Comparison of ENCODE assay signal across 15 cellular contexts in genomic region chr6:159540152-159540551, GRCh38.
DNase-seq lines count a peak whose midpoint lies in the region; ATAC-seq, FAIRE-seq and TF ChIP-seq lines count a peak whose summit lies in the region.
"Had no signal": no experiment of that assay in that cellular context is flagged by ENCODE, and none has a peak within 500 bp of the region (broad histone marks: within the 10 kb centered on the region; RNA-seq: fewer than 3 reads in every experiment).

No MANE protein-coding gene starts in this region.

- peaks cover 54% of the 10 kb centered on the region for H3K27me3 Mint-ChIP-seq in neural crest cell (ENCODE audit: low read depth)
- H3K27me3 Mint-ChIP-seq: activated naive CD8-positive, alpha-beta T cell treated with anti-CD3 and anti-CD28 coated beads, Interleukin-2, amount 10 ng/mL, durations not matched to agents 7 days and 5 days had no signal

- WGBS in K562 (ENCODE audit: insufficient coverage, low coverage, missing lambda C conversion rate) = under 1% methylated on average over 12 of the region's 12 CpGs

- H3K36me3 Mint-ChIP-seq in neural crest cell (ENCODE audit: low read depth) = no peaks in the 10 kb centered on the region
- H3K36me3 Mint-ChIP-seq: activated naive CD8-positive, alpha-beta T cell treated with anti-CD3 and anti-CD28 coated beads, Interleukin-2, amount 10 ng/mL, durations not matched to agents 7 days and 5 days; stimulated activated effector memory CD8-positive, alpha-beta T cell treated with anti-CD3 and anti-CD28 coated beads, Interleukin-12 subunit alpha, Interleukin-12 subunit beta, amount 100 ng/mL, for 72 hours had no signal

- peak; percentile 72 to 97 (median 78) for TF ChIP-seq CTCF in K562 (IDR thresholded peaks at IDR 0.05 in 2 of 3, conservative IDR thresholded peaks at IDR 0.05 in 1 of 3; ENCODE audit: insufficient read depth in 2 of 3, low read depth in 1 of 3, low read length in 3 of 3)
- peak; percentile 46 for TF ChIP-seq CTCF in neural crest cell (conservative IDR thresholded peaks at IDR 0.05)

- DNase-seq in DMS53 (lab: John Stamatoyannopoulos, UW) (peak; percentile 17), DMS53 treated with DMSO at 0.1 percent for 48 hours (lab: John Stamatoyannopoulos, UW; ENCODE audit: unreplicated experiment) (no peak), K562 (ENCODE audit: extremely low read depth in 1 of 4, low spot score in 3 of 4) (peak; percentile 55 to 64 (median 58)), neural crest cell (ENCODE audit: low read depth, low spot score) (peak; percentile 25), T-helper 2 cell (no peak)
- peak; percentile 28 for DNase-seq in Jurkat, Clone E6-1 (ENCODE audit: low read depth, low spot score)
- no peak for DNase-seq in activated CD8-positive, alpha-beta memory T cell treated with anti-CD3 and anti-CD28 coated beads for 24 hours
- DNase-seq: activated naive CD8-positive, alpha-beta T cell treated with anti-CD3 and anti-CD28 coated beads, Interleukin-2, amount 10 ng/mL, durations not matched to agents 7 days and 5 days; dermis blood vessel endothelial cell; head of caudate nucleus; NCI-H2029 treated with DMSO at 0.1 percent for 48 hours; Right ventricle myocardium superior had no signal

- in situ Hi-C loops in K562 (cut with MboI) = no loop called here

- no peak overlapping the region for H3K4me2 ChIP-seq in K562 (ENCODE audit: insufficient read depth, low read length)

- no peak overlapping the region for H3K9ac ChIP-seq in K562 (ENCODE audit: insufficient read depth in 1 of 2, low read depth in 2 of 2, low read length in 2 of 2)

- H3K9me3 ChIP-seq in K562 (replicated peaks; ENCODE audit: control insufficient read depth, insufficient read depth, low read depth, low read length) = no peaks in the 10 kb centered on the region

- H3K9me3 Mint-ChIP-seq in neural crest cell = no peaks in the 10 kb centered on the region
- H3K9me3 Mint-ChIP-seq: stimulated activated effector memory CD8-positive, alpha-beta T cell treated with anti-CD3 and anti-CD28 coated beads, Interleukin-12 subunit alpha, Interleukin-12 subunit beta, amount 100 ng/mL, for 72 hours had no signal

- ATAC-seq in K562 (peak; percentile 100), HG02970 (IDR thresholded peaks at IDR 0.05; ENCODE audit: low FRiP score, unreplicated experiment) (no peak)

- no peak overlapping the region for H3K27ac Mint-ChIP-seq in neural crest cell (ENCODE audit: unreplicated experiment)
- H3K27ac Mint-ChIP-seq: activated naive CD8-positive, alpha-beta T cell treated with anti-CD3 and anti-CD28 coated beads, Interleukin-2, amount 10 ng/mL, durations not matched to agents 7 days and 5 days; stimulated activated effector memory CD8-positive, alpha-beta T cell treated with anti-CD3 and anti-CD28 coated beads, Interleukin-12 subunit alpha, Interleukin-12 subunit beta, amount 100 ng/mL, for 72 hours had no signal

- peak in 1 of 2 experiments; percentile 34; a peak in 1 of 4 replicates for TF ChIP-seq RAD21 in K562 (CRISPR knock-in tag; conservative IDR thresholded peaks at IDR 0.05 in 1 of 2, IDR thresholded peaks at IDR 0.05 in 1 of 2)

- intact Hi-C loops in K562 (cut with micrococcal nuclease) = no loop called here

- TF ChIP-seq POLR2A in K562 (conservative IDR thresholded peaks at IDR 0.05) = no peak

- peaks cover 0 to 21% of the 10 kb centered on the region in 2 experiments; a peak in 3 of 5 replicates for H3K27me3 ChIP-seq in K562 (ENCODE audit: control insufficient read depth in 2 of 2, insufficient read depth in 2 of 2, low read length in 2 of 2)

- peak; percentile 84 for FAIRE-seq in K562 (lab: Jason Lieb, UNC)
- FAIRE-seq: G401.6 had no signal

- H3K27ac ChIP-seq in K562 (ENCODE audit: extremely low read depth, low read depth, low read length) = no peak overlapping the region

- H3K79me2 ChIP-seq in K562 (ENCODE audit: control insufficient read depth, insufficient read depth, low read length) = no peaks in the 10 kb centered on the region

- no peak overlapping the region for H3K4me3 Mint-ChIP-seq in neural crest cell
- H3K4me3 Mint-ChIP-seq: activated naive CD8-positive, alpha-beta T cell treated with anti-CD3 and anti-CD28 coated beads, Interleukin-2, amount 10 ng/mL, durations not matched to agents 7 days and 5 days; stimulated activated effector memory CD8-positive, alpha-beta T cell treated with anti-CD3 and anti-CD28 coated beads, Interleukin-12 subunit alpha, Interleukin-12 subunit beta, amount 100 ng/mL, for 72 hours had no signal

- TF ChIP-seq EP300 in K562 (IDR thresholded peaks at IDR 0.05; ENCODE audit: low read length) = no peak

- H3K4me3 ChIP-seq in Jurkat, Clone E6-1 (ENCODE audit: low read length) = no peak overlapping the region
- no peak overlapping the region for H3K4me3 ChIP-seq in K562

- H2AFZ ChIP-seq in K562 (ENCODE audit: low read depth, low read length) = no peak overlapping the region

- H4K20me1 ChIP-seq in K562 (replicated peaks; ENCODE audit: control insufficient read depth, insufficient read depth, low read length) = no peaks in the 10 kb centered on the region

- H3K4me1 Mint-ChIP-seq in neural crest cell = no peaks in the 10 kb centered on the region
- H3K4me1 Mint-ChIP-seq: activated naive CD8-positive, alpha-beta T cell treated with anti-CD3 and anti-CD28 coated beads, Interleukin-2, amount 10 ng/mL, durations not matched to agents 7 days and 5 days; stimulated activated effector memory CD8-positive, alpha-beta T cell treated with anti-CD3 and anti-CD28 coated beads, Interleukin-12 subunit alpha, Interleukin-12 subunit beta, amount 100 ng/mL, for 72 hours had no signal

- no peaks in the 10 kb centered on the region for H3K36me3 ChIP-seq in K562 (ENCODE audit: control insufficient read depth, insufficient read depth, low read length)

- H3K4me1 ChIP-seq in K562 (replicated peaks in 1 of 2; ENCODE audit: control insufficient read depth in 2 of 2, insufficient read depth in 2 of 2, low read length in 2 of 2) = no peaks in the 10 kb centered on the region

- no peaks in the 10 kb centered on the region for H3K9me1 ChIP-seq in K562 (ENCODE audit: control insufficient read depth, insufficient read depth, low read length)

- no TSS peak for BruUV-seq in K562 (replicated peaks; lab: Mats Ljungman, UMichigan)

- POLR2A ChIA-PET in K562 (lab: Yijun Ruan, JAX) = interaction anchor here (1.1 to 1.4 kb wide), 2 partner anchors 9 to 13 kb away, joined by 3 read pairs; no protein-coding TSS in a partner anchor

- CTCF ChIA-PET in K562 (lab: Yijun Ruan, JAX; ENCODE audit: low intra/inter-chr PET ratio) = no interaction called here

TF ChIP-seq in K562, 482 proteins besides CTCF, POLR2A, EP300 and RAD21 (continues in another document):
- TF ChIP-seq, protein P1, sequence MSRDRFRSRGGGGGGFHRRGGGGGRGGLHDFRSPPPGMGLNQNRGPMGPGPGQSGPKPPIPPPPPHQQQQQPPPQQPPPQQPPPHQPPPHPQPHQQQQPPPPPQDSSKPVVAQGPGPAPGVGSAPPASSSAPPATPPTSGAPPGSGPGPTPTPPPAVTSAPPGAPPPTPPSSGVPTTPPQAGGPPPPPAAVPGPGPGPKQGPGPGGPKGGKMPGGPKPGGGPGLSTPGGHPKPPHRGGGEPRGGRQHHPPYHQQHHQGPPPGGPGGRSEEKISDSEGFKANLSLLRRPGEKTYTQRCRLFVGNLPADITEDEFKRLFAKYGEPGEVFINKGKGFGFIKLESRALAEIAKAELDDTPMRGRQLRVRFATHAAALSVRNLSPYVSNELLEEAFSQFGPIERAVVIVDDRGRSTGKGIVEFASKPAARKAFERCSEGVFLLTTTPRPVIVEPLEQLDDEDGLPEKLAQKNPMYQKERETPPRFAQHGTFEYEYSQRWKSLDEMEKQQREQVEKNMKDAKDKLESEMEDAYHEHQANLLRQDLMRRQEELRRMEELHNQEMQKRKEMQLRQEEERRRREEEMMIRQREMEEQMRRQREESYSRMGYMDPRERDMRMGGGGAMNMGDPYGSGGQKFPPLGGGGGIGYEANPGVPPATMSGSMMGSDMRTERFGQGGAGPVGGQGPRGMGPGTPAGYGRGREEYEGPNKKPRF (IDR thresholded peaks at IDR 0.05; ENCODE audit: low read depth, low read length) = no peak
- TF ChIP-seq ZFX (CRISPR knock-in tag; IDR thresholded peaks at IDR 0.05) (no peak), CTCFL (IDR thresholded peaks at IDR 0.05; ENCODE audit: borderline replicate concordance, insufficient read depth, low read depth, low read length, poor library complexity, severe bottlenecking) (peak; percentile 19), YY1 (IDR thresholded peaks at IDR 0.05; ENCODE audit: borderline replicate concordance in 1 of 3, control insufficient read depth in 1 of 3, extremely low read depth in 1 of 3, insufficient read depth in 3 of 3, insufficient read length in 1 of 3, insufficient replicate concordance in 2 of 3, low read depth in 1 of 3, low read length in 2 of 3) (peak in 1 of 3 experiments; percentile 29), ZNF830 (CRISPR knock-in tag; IDR thresholded peaks at IDR 0.05) (no peak), ZBTB7A (IDR thresholded peaks at IDR 0.05; ENCODE audit: borderline replicate concordance, control insufficient read depth, low read depth, low read length) (peak; percentile 23; the same call in 1 of the 2 replicates), XRCC5 (IDR thresholded peaks at IDR 0.05; ENCODE audit: low read depth, low read length) (peak; percentile 64; the same call in 1 of the 2 replicates)

Comparison
In these comparisons a context has a peak if more than half of its experiments do, and no peak if none do; other contexts are left out.
1. DNase-seq: peak in DMS53 (single experiment), Jurkat, Clone E6-1 (single experiment), K562 (4 of 4) and neural crest cell (single experiment); none in DMS53 treated with DMSO at 0.1 percent for 48 hours (single experiment), T-helper 2 cell (0 of 5) and activated CD8-positive, alpha-beta memory T cell treated with anti-CD3 and anti-CD28 coated beads for 24 hours (single experiment).